18 cellular contexts compared by ENCODE assay signal in genomic region chr17:47718634-47719405, GRCh38. TPM values are rescaled to one million over a fixed set of nuclear protein-coding genes. Genes with fewer than 3 reads are reported as not detected.
DNase-seq lines count a peak whose midpoint lies in the region; FAIRE-seq and TF ChIP-seq lines count a peak whose summit lies in the region.
"Had no signal": no experiment of that assay in that cellular context is flagged by ENCODE, and none has a peak within 500 bp of the region (broad histone marks: within the 10 kb centered on the region; RNA-seq: fewer than 3 reads in every experiment).

No MANE protein-coding gene starts in this region.

- POLR2A ChIA-PET in activated CD4-positive, alpha-beta memory T cell treated with anti-CD3 and anti-CD28 coated beads, Interleukin-2, amount 10 ng/mL, durations not matched to agents 7 days and 5 days (lab: Charles Lee): interaction anchor here (0.8 to 8.5 kb wide), 13 partner anchors 9 to 177 kb away, joined by 3 to 210 read pairs (median 4); partner anchors contain the start of genes KPNB1, LRRC46, MRPL10 and SP2

- H3K4me3 Mint-ChIP-seq in activated CD4-positive, alpha-beta memory T cell treated with anti-CD3 and anti-CD28 coated beads, Interleukin-2, amount 10 ng/mL, durations not matched to agents 7 days and 5 days: peak overlapping the region; percentile 43
- H3K4me3 Mint-ChIP-seq: nephron had no signal

- H3K27ac Mint-ChIP-seq in activated CD4-positive, alpha-beta memory T cell treated with anti-CD3 and anti-CD28 coated beads, Interleukin-2, amount 10 ng/mL, durations not matched to agents 7 days and 5 days: peak overlapping the region; percentile 78

- no peak overlapping the region for H2AFZ ChIP-seq in fibroblast of lung (ENCODE audit: low read length)
- H2AFZ ChIP-seq: hepatocyte had no signal

- TF ChIP-seq CTCF in fibroblast of lung (conservative IDR thresholded peaks at IDR 0.05 in 1 of 2, IDR thresholded peaks at IDR 0.05 in 1 of 2; ENCODE audit: low read depth in 1 of 2, low read length in 2 of 2): no peak

- no peaks in the 10 kb centered on the region for H4K20me1 ChIP-seq in BLaER1
- H4K20me1 ChIP-seq in fibroblast of lung (ENCODE audit: control insufficient read depth, extremely low read depth, insufficient read depth, low read length): no peaks in the 10 kb centered on the region

- intact Hi-C loops in head of caudate nucleus (cut with DNase I): no loop called here

- peak; percentile 75 for FAIRE-seq in GM19239 (lab: Jason Lieb, UNC)
- FAIRE-seq: GM12891 had no signal

- H3K27ac ChIP-seq in BLaER1 (no peak overlapping the region), fibroblast of lung (ENCODE audit: insufficient read depth, low read length) (no peak overlapping the region)
- H3K27ac ChIP-seq: coronary artery, esophagus muscularis mucosa, hepatocyte, left lung, RWPE1 had no signal

- H3K79me2 ChIP-seq in fibroblast of lung (ENCODE audit: control insufficient read depth, insufficient read depth, low read length): no peaks in the 10 kb centered on the region
- H3K79me2 ChIP-seq: hepatocyte had no signal

- no peak for DNase-seq in GM19239 (ENCODE audit: insufficient read length, low spot score)
- no peak for DNase-seq in activated CD4-positive, alpha-beta memory T cell treated with anti-CD3 and anti-CD28 coated beads, Interleukin-2, amount 10 ng/mL, durations not matched to agents 7 days and 5 days
- DNase-seq in fibroblast of lung (ENCODE audit: low read depth in 2 of 2): no peak
- DNase-seq in NOMO-1 treated with DMSO at 0.1 percent for 48 hours (lab: John Stamatoyannopoulos, UW; ENCODE audit: unreplicated experiment): no peak
- no peak for DNase-seq in head of caudate nucleus
- no peak for DNase-seq in cerebellar cortex (ENCODE audit: low spot score)
- DNase-seq in G401 (ENCODE audit: low spot score): no peak
- DNase-seq: amygdala, C1 segment of cervical spinal cord, left lung, NCI-H446 treated with DMSO at 0.1 percent for 48 hours had no signal

- H3K4me3 ChIP-seq in BLaER1 (no peak overlapping the region), fibroblast of lung (replicated peaks in 1 of 4; ENCODE audit: control extremely low read depth in 1 of 4, insufficient read depth in 1 of 4, low read depth in 3 of 4, low read length in 4 of 4) (no peak overlapping the region)
- H3K4me3 ChIP-seq: coronary artery, esophagus muscularis mucosa, hepatocyte, left lung had no signal

- no peaks in the 10 kb centered on the region for H3K36me3 ChIP-seq in BLaER1
- no peaks in the 10 kb centered on the region for H3K36me3 ChIP-seq in fibroblast of lung (ENCODE audit: control insufficient read depth, insufficient read depth, low read length)
- H3K36me3 ChIP-seq: esophagus muscularis mucosa, left lung had no signal

- peaks cover 95% of the 10 kb centered on the region for H3K4me1 Mint-ChIP-seq in activated CD4-positive, alpha-beta memory T cell treated with anti-CD3 and anti-CD28 coated beads, Interleukin-2, amount 10 ng/mL, durations not matched to agents 7 days and 5 days

- peaks cover 5% of the 10 kb centered on the region for H3K27me3 Mint-ChIP-seq in activated CD4-positive, alpha-beta memory T cell treated with anti-CD3 and anti-CD28 coated beads, Interleukin-2, amount 10 ng/mL, durations not matched to agents 7 days and 5 days

- H3K9me3 ChIP-seq in BLaER1 (no peaks in the 10 kb centered on the region), fibroblast of lung (ENCODE audit: control insufficient read depth, insufficient read depth, low read depth, low read length) (no peaks in the 10 kb centered on the region)
- H3K9me3 ChIP-seq: esophagus muscularis mucosa, left lung had no signal

- H3K4me1 ChIP-seq in BLaER1: peaks cover 87% of the 10 kb centered on the region
- peaks cover 23% of the 10 kb centered on the region for H3K4me1 ChIP-seq in fibroblast of lung (ENCODE audit: control insufficient read depth, extremely low read depth, insufficient read depth, low read length)

- in situ Hi-C loops in G401 (cut with HindIII; ENCODE audit: low sequenced_read_pairs): no loop called here

- H3K27me3 ChIP-seq in BLaER1: no peaks in the 10 kb centered on the region
- peaks cover 49% of the 10 kb centered on the region for H3K27me3 ChIP-seq in fibroblast of lung (ENCODE audit: control insufficient read depth, insufficient read depth, low read length)

- H3K36me3 Mint-ChIP-seq in activated CD4-positive, alpha-beta memory T cell treated with anti-CD3 and anti-CD28 coated beads, Interleukin-2, amount 10 ng/mL, durations not matched to agents 7 days and 5 days (ENCODE audit: low read depth): no peaks in the 10 kb centered on the region

- H3K9ac ChIP-seq in BLaER1 (peak overlapping the region; percentile 12), fibroblast of lung (ENCODE audit: insufficient read depth, low read length) (no peak overlapping the region)

- no peaks in the 10 kb centered on the region for H3K9me3 Mint-ChIP-seq in activated CD4-positive, alpha-beta memory T cell treated with anti-CD3 and anti-CD28 coated beads, Interleukin-2, amount 10 ng/mL, durations not matched to agents 7 days and 5 days
- H3K9me3 Mint-ChIP-seq: nephron had no signal

- CTCF ChIA-PET in activated CD4-positive, alpha-beta memory T cell treated with anti-CD3 and anti-CD28 coated beads, Interleukin-2, amount 10 ng/mL, durations not matched to agents 7 days and 5 days (lab: Charles Lee): interaction anchor here (0.6 to 7.3 kb wide), 8 partner anchors 12 to 559 kb away, joined by 3 to 99 read pairs (median 12); partner anchors contain the start of genes TBKBP1 and TBX21

- H3K4me2 ChIP-seq in BLaER1 (peak overlapping the region; percentile 82), fibroblast of lung (ENCODE audit: extremely low read depth, insufficient read depth, low read length) (peak overlapping the region; percentile 45)
- H3K4me2 ChIP-seq: hepatocyte had no signal

RNA-seq across cellular contexts. Expression of gene TBX21, which starts 14.2 kb away (rescaled TPM):
- 10 to 100 TPM; 58.3 to 61.1 TPM for total RNA-seq in activated CD4-positive, alpha-beta memory T cell treated with anti-CD3 and anti-CD28 coated beads, Interleukin-2, amount 10 ng/mL, durations not matched to agents 7 days and 5 days
- total RNA-seq in fibroblast of lung: not detected in 2 replicates
- not detected in 2 replicates for polyA plus RNA-seq in fibroblast of lung
- not detected in 2 replicates for polyA plus RNA-seq in fibroblast of lung (2012)
- not detected in 2 replicates for polyA minus RNA-seq in fibroblast of lung (ENCODE audit: low replicate concordance)
- total RNA-seq in G401 (2014; rRNA removed; shearing (Covaris generic)): not detected in 2 replicates
- total RNA-seq: hepatocyte had no signal
- polyA plus RNA-seq: hepatocyte had no signal

RNA-seq across cellular contexts. Expression of gene TBKBP1, which starts 24.9 kb away (rescaled TPM):
- total RNA-seq in activated CD4-positive, alpha-beta memory T cell treated with anti-CD3 and anti-CD28 coated beads, Interleukin-2, amount 10 ng/mL, durations not matched to agents 7 days and 5 days: 1 to 10 TPM; 7.0 TPM
- total RNA-seq in fibroblast of lung: 11.3 and 11.6 TPM in 2 replicates
- 4.6 and 5.3 TPM in 2 replicates for polyA plus RNA-seq in fibroblast of lung
- polyA plus RNA-seq in fibroblast of lung (2012): 7.6 and 8.0 TPM in 2 replicates
- 8.3 and 8.6 TPM in 2 replicates for polyA minus RNA-seq in fibroblast of lung (ENCODE audit: low replicate concordance)
- total RNA-seq in G401 (2014; rRNA removed; shearing (Covaris generic)): 18.9 and 32.5 TPM in 2 replicates

Comparison
In these comparisons a context has a peak if more than half of its experiments do, and no peak if none do; other contexts are left out.
1. RNA of gene TBX21, which starts 14.2 kb away (total RNA-seq): 58.3 to 61.1 TPM in activated CD4-positive, alpha-beta memory T cell treated with anti-CD3 and anti-CD28 coated beads, Interleukin-2, amount 10 ng/mL, durations not matched to agents 7 days and 5 days; not detected in fibroblast of lung and not detected in G401; every median in the first group is over 10 times any median in the second.